ENCODE assay signal across 9 cellular contexts in the genomic region with DNA sequence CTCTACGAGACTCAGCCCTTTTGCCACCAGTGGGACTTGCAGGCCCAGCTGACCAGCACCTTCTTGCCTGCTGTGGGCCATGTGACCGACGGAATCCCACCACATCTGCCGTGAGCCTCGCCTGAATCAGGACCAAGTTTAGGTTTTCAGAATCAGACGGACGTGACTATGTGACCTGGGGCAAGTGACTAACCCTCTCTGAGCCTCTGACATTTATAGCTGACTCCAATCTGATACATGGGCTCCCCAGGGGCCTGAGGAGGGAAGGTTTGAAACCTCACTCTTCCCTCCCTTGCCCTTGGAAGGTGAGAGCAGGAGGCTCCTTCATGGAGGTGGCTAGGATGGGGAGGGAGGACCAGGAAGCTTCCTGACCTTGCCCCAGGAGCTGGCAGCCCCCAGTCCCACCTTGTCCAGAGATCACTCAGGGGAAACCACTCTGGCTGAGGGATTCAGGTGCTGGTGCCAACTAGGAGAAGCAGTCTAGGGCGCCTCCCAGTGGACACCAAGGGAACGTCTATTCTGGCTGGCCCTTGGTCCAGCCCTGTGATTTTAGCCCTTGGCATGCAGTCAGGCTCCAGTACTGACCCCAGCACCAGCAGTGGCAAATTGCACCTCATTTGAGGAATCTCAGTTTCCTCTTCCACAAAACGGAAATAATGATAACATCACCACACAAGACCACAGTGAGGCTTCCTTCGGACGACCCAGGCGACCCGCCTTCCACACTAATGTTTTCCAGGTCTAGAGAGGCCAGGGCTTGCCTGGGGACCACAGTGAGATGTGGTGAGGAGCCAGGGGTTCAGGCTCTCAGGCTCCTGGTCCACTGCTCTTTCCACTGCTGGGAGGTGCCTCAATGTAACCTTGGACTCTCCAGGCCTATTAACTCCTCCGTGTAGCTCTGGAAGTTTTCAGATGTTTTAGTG. TPM values are rescaled to one million over a fixed set of nuclear protein-coding genes. Genes with fewer than 3 reads are reported as not detected.
DNase-seq lines count a peak whose midpoint lies in the region; ATAC-seq and TF ChIP-seq lines count a peak whose summit lies in the region.
"Had no signal": no experiment of that assay in that cellular context is flagged by ENCODE, and none has a peak within 500 bp of the region (broad histone marks: within the 10 kb centered on the region; RNA-seq: fewer than 3 reads in every experiment).

No MANE protein-coding gene starts in this region.

- CTCF ChIA-PET in IMR-90 (lab: Yijun Ruan, JAX): interaction anchor here (0.6 to 3.9 kb wide), 6 partner anchors 10 to 111 kb away, joined by 3 to 17 read pairs (median 3); no protein-coding TSS in a partner anchor

- intact Hi-C loops in IMR-90 (cut with micrococcal nuclease): loop anchor here (1.0 to 5.0 kb wide), 4 partner anchors 96 to 182 kb away; no protein-coding TSS in a partner anchor

- no peak overlapping the region for H3K27ac ChIP-seq in IMR-90 (ENCODE audit: insufficient read depth, low read length)
- H3K27ac ChIP-seq in brain microvascular endothelial cell: no peak overlapping the region

- H3K36me3 ChIP-seq in IMR-90 (ENCODE audit: control insufficient read depth, insufficient read depth, low read length) (no peaks in the 10 kb centered on the region), brain microvascular endothelial cell (replicated peaks) (no peaks in the 10 kb centered on the region)

- WGBS in IMR-90 (ENCODE audit: extremely low coverage in 2 of 2, insufficient read length in 1 of 2), 2 experiments: 51% methylated on average over 3 of the region's 15 CpGs; no CpG with 5 or more reads in 1 of the 2 experiments

- no peak overlapping the region for H3K4me2 ChIP-seq in IMR-90 (ENCODE audit: low read depth, low read length)

- no peak overlapping the region for H4K5ac ChIP-seq in IMR-90 (ENCODE audit: low read depth, low read length)

- no peak overlapping the region for H3K9ac ChIP-seq in IMR-90 (ENCODE audit: low read depth, low read length)

- H4K91ac ChIP-seq in IMR-90 (ENCODE audit: insufficient read depth, low read depth, low read length): no peak overlapping the region

- ATAC-seq in IMR-90 (ENCODE audit: low read depth): peak; percentile 97
- ATAC-seq in HG02885 (IDR thresholded peaks at IDR 0.05; ENCODE audit: poor library complexity, unreplicated experiment): no peak
- ATAC-seq: T-helper 17 cell had no signal

- H2BK5ac ChIP-seq in IMR-90 (ENCODE audit: low read depth, low read length, poor library complexity, severe bottlenecking): no peak overlapping the region

- H3K9me1 ChIP-seq in IMR-90 (ENCODE audit: insufficient read depth, low read length): no peaks in the 10 kb centered on the region

- no peak overlapping the region for H2BK15ac ChIP-seq in IMR-90 (ENCODE audit: low read depth, low read length)

- H3K56ac ChIP-seq in IMR-90 (ENCODE audit: extremely low read depth, insufficient read depth, low read length): no peak overlapping the region

- H4K20me1 ChIP-seq in IMR-90 (ENCODE audit: insufficient read depth, low read length): no peaks in the 10 kb centered on the region

- no peak overlapping the region for H3K14ac ChIP-seq in IMR-90 (replicated peaks; ENCODE audit: low read depth, low read length)

- no peak overlapping the region for H4K8ac ChIP-seq in IMR-90 (ENCODE audit: low read depth in 2 of 2, low read length in 2 of 2)

- in situ Hi-C loops in IMR-90 (cut with MboI; ENCODE audit: low sequenced_read_pairs) (loop anchor here (5.0 kb wide), 1 partner anchor 41 kb away; no protein-coding TSS in a partner anchor), brain microvascular endothelial cell (cut with HindIII; ENCODE audit: low pct_ligation_motif_present, low sequenced_read_pairs) (no loop called here)

- no peaks in the 10 kb centered on the region for H3K79me1 ChIP-seq in IMR-90 (ENCODE audit: low read depth in 1 of 2, low read length in 2 of 2)

- POLR2A ChIA-PET in IMR-90 (lab: Charles Lee; ENCODE audit: unreplicated experiment): no interaction called here

- no peak overlapping the region for H2BK120ac ChIP-seq in IMR-90 (ENCODE audit: low read depth, low read length)

- H2BK20ac ChIP-seq in IMR-90 (ENCODE audit: low read depth, low read length): no peak overlapping the region

- no peak overlapping the region for H3K23ac ChIP-seq in IMR-90 (ENCODE audit: low read depth, low read length)

- peak; percentile 92 for TF ChIP-seq CTCF in IMR-90 (conservative IDR thresholded peaks at IDR 0.05; ENCODE audit: low read depth, low read length)
- TF ChIP-seq CTCF in brain microvascular endothelial cell (IDR thresholded peaks at IDR 0.05; ENCODE audit: low read depth, low read length, missing control alignments): peak; percentile 92

- peak overlapping the region; percentile 1 for H2AFZ ChIP-seq in IMR-90 (replicated peaks; ENCODE audit: low read length, poor library complexity)

- DNase-seq in DMS153 treated with DMSO at 0.1 percent for 48 hours (lab: John Stamatoyannopoulos, UW; ENCODE audit: unreplicated experiment) (peak; percentile 56), IMR-90 (peak; percentile 73), RKO (ENCODE audit: low spot score) (peak; percentile 39), brain microvascular endothelial cell (peak; percentile 67), islet precursor cell (peak; percentile 91), cortex of kidney (lab: John Stamatoyannopoulos, UW) (no peak)
- DNase-seq in stimulated activated CD4-positive, alpha-beta T cell treated with anti-CD3 and anti-CD28 coated beads, Interleukin-4, amount 100 ng/mL, for 24 hours: peak; percentile 33

- no peaks in the 10 kb centered on the region for H3K4me1 ChIP-seq in IMR-90 (ENCODE audit: control insufficient read depth, insufficient read depth, low read length)

- H3K4me3 ChIP-seq in IMR-90 (ENCODE audit: insufficient read depth, low read depth, low read length): no peak overlapping the region
- no peak overlapping the region for H3K4me3 ChIP-seq in brain microvascular endothelial cell (ENCODE audit: low read depth, low read length)

- dilution Hi-C loops in IMR-90 (cut with HindIII; ENCODE audit: low sequenced_read_pairs, unreplicated experiment): no loop called here

- H2AK5ac ChIP-seq in IMR-90 (ENCODE audit: low read depth, low read length): no peak overlapping the region

- H2AK9ac ChIP-seq in IMR-90 (replicated peaks; ENCODE audit: low read depth, low read length, poor library complexity): peak overlapping the region; percentile 20

- TF ChIP-seq RAD21 in IMR-90 (IDR thresholded peaks at IDR 0.05; ENCODE audit: low read length): peak; percentile 94

- no peak overlapping the region for H3K18ac ChIP-seq in IMR-90 (ENCODE audit: low read depth, low read length)

- no peaks in the 10 kb centered on the region for H3K9me3 ChIP-seq in IMR-90 (ENCODE audit: control insufficient read depth, insufficient read depth, low read length)

- no TSS peak for BruUV-seq in IMR-90 (replicated peaks; lab: Mats Ljungman, UMichigan)

- H3K27me3 ChIP-seq in IMR-90 (ENCODE audit: control insufficient read depth, insufficient read depth, low read length) (peaks cover 12% of the 10 kb centered on the region), brain microvascular endothelial cell (replicated peaks) (peaks cover 2% of the 10 kb centered on the region)

- H3K4ac ChIP-seq in IMR-90 (ENCODE audit: low read depth, low read length): no peak overlapping the region

- 0 out of 2 replicates have a peak, but pooled peaks have one; percentile 32 for TF ChIP-seq POLR2A in IMR-90 (IDR thresholded peaks at IDR 0.05; ENCODE audit: low read depth, low read length)

TF ChIP-seq in IMR-90, 13 proteins besides CTCF, POLR2A, EP300 and RAD21:
- peak; percentile 95 for TF ChIP-seq SMC3 (IDR thresholded peaks at IDR 0.05; ENCODE audit: low read depth, low read length)
- TF ChIP-seq MXI1 (IDR thresholded peaks at IDR 0.05; ENCODE audit: borderline replicate concordance, low read depth, low read length): no peak

RNA-seq across cellular contexts. Expression of gene SYT7, which starts 47.2 kb away (rescaled TPM):
- total RNA-seq in IMR-90 (2012; rRNA removed): under 0.01 TPM in 1 of 2 replicates, not detected in the other
- 0.19 and 0.26 TPM in 2 replicates for polyA plus RNA-seq in IMR-90 (2012; rRNA removed)
- 0.10 and 0.29 TPM in 2 replicates for polyA plus RNA-seq in IMR-90 (2012; cell fraction: cytosol; rRNA removed)
- 0.53 and 0.90 TPM in 2 replicates for polyA plus RNA-seq in IMR-90 (2012; cell fraction: nucleus; rRNA removed; ENCODE audit: low replicate concordance)
- total RNA-seq: T-helper 17 cell had no signal

RNA-seq across cellular contexts. Expression of gene DAGLA, which starts 52.1 kb away (rescaled TPM):
- 0.83 and 0.90 TPM in 2 replicates for total RNA-seq in IMR-90 (2012; rRNA removed)
- polyA plus RNA-seq in IMR-90 (2012; rRNA removed): 3.8 and 4.6 TPM in 2 replicates
- polyA plus RNA-seq in IMR-90 (2012; cell fraction: cytosol; rRNA removed): 2.1 and 4.0 TPM in 2 replicates
- 5.5 and 17.2 TPM in 2 replicates for polyA plus RNA-seq in IMR-90 (2012; cell fraction: nucleus; rRNA removed; ENCODE audit: low replicate concordance)
